17 cellular contexts compared by ENCODE assay signal in the genomic region with DNA sequence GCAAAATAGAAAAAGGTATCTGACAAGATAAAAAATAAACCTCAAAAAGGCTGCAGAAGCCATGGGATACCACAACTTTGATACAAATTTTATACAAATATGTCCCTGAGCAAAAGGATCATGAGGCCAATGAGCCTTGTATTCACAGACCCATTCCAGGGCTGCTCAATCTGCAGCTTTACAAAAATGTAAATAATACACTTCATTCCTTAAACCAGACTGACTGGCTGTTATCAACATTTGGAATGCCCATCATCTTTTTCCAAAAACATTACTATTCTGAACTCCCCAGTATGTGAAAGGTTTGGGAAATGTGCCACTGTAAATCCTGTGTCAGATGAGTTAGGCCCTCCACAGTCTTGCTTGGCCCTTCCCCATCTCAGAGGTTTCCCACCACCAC. TPM values are rescaled to one million over a fixed set of nuclear protein-coding genes. Genes with fewer than 3 reads are reported as not detected.
DNase-seq lines count a peak whose midpoint lies in the region; ATAC-seq and TF ChIP-seq lines count a peak whose summit lies in the region.
"Had no signal": no experiment of that assay in that cellular context is flagged by ENCODE, and none has a peak within 500 bp of the region (broad histone marks: within the 10 kb centered on the region; RNA-seq: fewer than 3 reads in every experiment).

No MANE protein-coding gene starts in this region.

- no peaks in the 10 kb centered on the region for H3K9me3 ChIP-seq in right lobe of liver
- H3K9me3 ChIP-seq in left ventricle myocardium inferior (replicated peaks) = peaks cover 8% of the 10 kb centered on the region
- H3K9me3 ChIP-seq: HAP-1 had no signal

- H3K4me1 ChIP-seq in right lobe of liver (peaks cover 0 to 60% (median 22%) of the 10 kb centered on the region in 4 donors), left ventricle myocardium inferior (peaks cover 74% of the 10 kb centered on the region)
- H3K4me1 ChIP-seq: HAP-1 had no signal

- H3K27me3 ChIP-seq in right lobe of liver (no peaks in the 10 kb centered on the region), left ventricle myocardium inferior (ENCODE audit: low read depth) (no peaks in the 10 kb centered on the region)

- peak in 1 of 4 donors; percentile 5 for ATAC-seq in right lobe of liver
- ATAC-seq in GM19455 (IDR thresholded peaks at IDR 0.05; ENCODE audit: unreplicated experiment) = no peak
- no peak for ATAC-seq in HG03139 (IDR thresholded peaks at IDR 0.05; ENCODE audit: unreplicated experiment)
- ATAC-seq: PC-3 had no signal

- H3K36me3 Mint-ChIP-seq in chondrocyte (ENCODE audit: low read depth) = peaks cover 22% of the 10 kb centered on the region

- no peaks in the 10 kb centered on the region for H3K27me3 Mint-ChIP-seq in chondrocyte (ENCODE audit: low read depth)

- intact Hi-C loops in right lobe of liver (cut with DNase I) = no loop called here
- intact Hi-C loops in left ventricle myocardium inferior (cut with micrococcal nuclease) = no loop called here

- H3K27ac ChIP-seq in C4-2B = peak overlapping the region; percentile 35; the same call in 1 of the 2 replicates
- H3K27ac ChIP-seq in right lobe of liver = peak overlapping the region; percentile 42 to 78 (median 70)
- H3K27ac ChIP-seq in substantia nigra (ENCODE audit: low read depth, low read length, poor library complexity, severe bottlenecking) = peak overlapping the region; percentile 85
- H3K27ac ChIP-seq in left ventricle myocardium inferior (replicated peaks) = no peak overlapping the region

- H3K4me3 ChIP-seq in right lobe of liver (no peak overlapping the region), left ventricle myocardium inferior (no peak overlapping the region)
- H3K4me3 ChIP-seq: HAP-1 had no signal

- H3K4me1 Mint-ChIP-seq in chondrocyte (ENCODE audit: low read depth) = peaks cover 39% of the 10 kb centered on the region

- no peaks in the 10 kb centered on the region for H3K9me3 Mint-ChIP-seq in chondrocyte (ENCODE audit: low read depth)

- no peak for DNase-seq in chondrocyte (ENCODE audit: low spot score)
- DNase-seq in right lobe of liver = no peak
- DNase-seq in substantia nigra (lab: John Stamatoyannopoulos, UW) = no peak
- DNase-seq in NCI-H1930 (lab: John Stamatoyannopoulos, UW) = no peak
- no peak for DNase-seq in left ventricle myocardium inferior
- DNase-seq: 8988T, COR-L47, Karpas-422, NCI-H1417 treated with DMSO at 0.1 percent for 48 hours, NCI-H2029, NCI-H526, PC-3, RPMI8226 had no signal

- TF ChIP-seq CTCF in C4-2B (conservative IDR thresholded peaks at IDR 0.05) = no peak
- TF ChIP-seq CTCF in chondrocyte (IDR thresholded peaks at IDR 0.05) = no peak
- TF ChIP-seq CTCF in right lobe of liver (IDR thresholded peaks at IDR 0.05) = no peak
- TF ChIP-seq CTCF in left ventricle myocardium inferior (IDR thresholded peaks at IDR 0.05; ENCODE audit: borderline replicate concordance) = no peak

- H3K36me3 ChIP-seq in right lobe of liver (peaks cover 0 to 7% (median 2%) of the 10 kb centered on the region in 4 donors), left ventricle myocardium inferior (peaks cover 26% of the 10 kb centered on the region)

- H3K4me3 Mint-ChIP-seq in chondrocyte (ENCODE audit: unreplicated experiment) = peak overlapping the region; percentile 14

- H3K27ac Mint-ChIP-seq in chondrocyte (ENCODE audit: unreplicated experiment) = peak overlapping the region; percentile 50

- no peak for TF ChIP-seq POLR2A in right lobe of liver (IDR thresholded peaks at IDR 0.05)

RNA-seq across cellular contexts. Expression of a gene that starts 25.5 kb away (rescaled TPM):
- total RNA-seq in chondrocyte = 145 to 165 TPM (median 155 TPM) in 3 replicates
- total RNA-seq in right lobe of liver = 100 to 1,000 TPM; 102 to 133 (median 125) TPM
- 87.4 TPM for total RNA-seq in left ventricle myocardium inferior

RNA-seq across cellular contexts. Expression of a gene that starts 40.0 kb away (rescaled TPM):
- total RNA-seq in chondrocyte = 26.1 to 41.5 TPM (median 27.3 TPM) in 3 replicates
- total RNA-seq in right lobe of liver = 10 to 100 TPM; 13.3 to 18.9 (median 14.4) TPM
- total RNA-seq in left ventricle myocardium inferior = 18.0 TPM
